Comparison of ENCODE assay signal across 8 cellular contexts in the genomic region with DNA sequence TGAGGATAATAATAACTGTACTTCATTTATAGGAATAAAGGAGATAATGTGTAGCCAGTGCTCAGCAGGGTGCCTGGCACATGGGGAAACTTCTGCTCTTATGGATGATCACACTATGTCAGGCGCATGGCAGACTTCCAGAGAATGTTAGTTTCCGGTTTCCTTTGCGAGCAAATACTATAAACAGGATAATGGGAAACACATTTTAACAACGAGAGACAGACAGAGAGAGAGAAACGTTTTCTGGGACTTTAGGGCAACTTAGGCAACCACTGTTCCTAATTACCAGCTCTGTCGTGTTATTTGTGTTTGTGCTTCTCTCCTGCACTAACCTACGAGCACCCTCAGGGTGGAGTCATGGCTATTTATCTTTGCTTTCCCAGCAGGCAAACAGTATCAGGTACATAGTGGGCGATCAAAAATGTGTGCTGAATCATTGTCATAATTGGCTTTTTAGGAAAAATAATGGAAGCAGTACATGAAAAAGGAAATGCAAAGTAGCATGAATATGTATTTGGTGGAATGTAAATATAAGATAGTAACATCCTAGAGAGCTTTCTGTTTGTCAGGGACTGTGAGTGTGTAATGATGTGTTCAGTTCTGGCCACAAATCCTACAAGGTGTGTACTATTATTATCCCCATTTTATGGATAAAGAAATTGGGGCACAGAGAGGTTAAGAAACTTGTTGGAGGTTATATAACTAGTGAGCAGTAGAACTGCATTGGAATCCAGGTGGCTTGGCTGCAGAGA. TPM values are rescaled to one million over a fixed set of nuclear protein-coding genes. Genes with fewer than 3 reads are reported as not detected.
DNase-seq lines count a peak whose midpoint lies in the region; ATAC-seq and TF ChIP-seq lines count a peak whose summit lies in the region.

No MANE protein-coding gene starts in this region.

- H3K9me3 Mint-ChIP-seq in CD14-positive monocyte = peaks cover 0 to 3% (median 0%) of the 10 kb centered on the region in 7 donors

- H3K4me1 Mint-ChIP-seq in CD14-positive monocyte = no peaks in the 10 kb centered on the region

- TF ChIP-seq CTCF in astrocyte of the cerebellum (IDR thresholded peaks at IDR 0.05; ENCODE audit: low read depth, low read length, missing control alignments) = no peak
- TF ChIP-seq CTCF in right lobe of liver (IDR thresholded peaks at IDR 0.05) = no peak
- no peak for TF ChIP-seq CTCF in ascending aorta (IDR thresholded peaks at IDR 0.05)
- no peak for TF ChIP-seq CTCF in CD14-positive monocyte (IDR thresholded peaks at IDR 0.05)

- no peak overlapping the region for H3K27ac Mint-ChIP-seq in CD14-positive monocyte

- DNase-seq in COLO829 (ENCODE audit: low spot score) (peak; percentile 40), NCI-H1417 treated with DMSO at 0.1 percent for 48 hours (lab: John Stamatoyannopoulos, UW) (peak; percentile 37), astrocyte of the cerebellum (ENCODE audit: low read depth) (peak; percentile 67), right lobe of liver (no peak), ascending aorta (ENCODE audit: low spot score in 2 of 2) (no peak), NOMO-1 treated with DMSO at 0.1 percent for 48 hours (lab: John Stamatoyannopoulos, UW; ENCODE audit: unreplicated experiment) (no peak), CD14-positive monocyte (ENCODE audit: low spot score) (no peak)

- H3K36me3 ChIP-seq in right lobe of liver (no peaks in the 10 kb centered on the region), ascending aorta (no peaks in the 10 kb centered on the region)

- intact Hi-C loops in right lobe of liver (cut with DNase I) = no loop called here
- intact Hi-C loops in ascending aorta (cut with DNase I) = no loop called here
- intact Hi-C loops in CD14-positive monocyte (cut with micrococcal nuclease) = no loop called here

- H3K27me3 ChIP-seq in right lobe of liver = no peaks in the 10 kb centered on the region
- no peaks in the 10 kb centered on the region for H3K27me3 ChIP-seq in ascending aorta

- H3K27ac ChIP-seq in right lobe of liver (peak overlapping the region; percentile 2 to 42 (median 14)), ascending aorta (no peak overlapping the region)

- no peak overlapping the region for H3K4me3 ChIP-seq in astrocyte of the cerebellum (ENCODE audit: low read depth, low read length)
- H3K4me3 ChIP-seq in right lobe of liver = no peak overlapping the region
- no peak overlapping the region for H3K4me3 ChIP-seq in ascending aorta

- ATAC-seq in right lobe of liver (peak; percentile 27 to 65 (median 51)), HG03159 (IDR thresholded peaks at IDR 0.05; ENCODE audit: unreplicated experiment) (no peak)

- H3K4me1 ChIP-seq in right lobe of liver (peaks cover 0 to 33% (median 2%) of the 10 kb centered on the region in 4 donors), ascending aorta (peaks cover 2 to 9% of the 10 kb centered on the region in 2 donors)

- H3K27me3 Mint-ChIP-seq in CD14-positive monocyte (ENCODE audit: low read depth in 3 of 3) = peaks cover 0 to 3% (median 0%) of the 10 kb centered on the region in 3 donors

- no peaks in the 10 kb centered on the region for H3K36me3 Mint-ChIP-seq in CD14-positive monocyte

- no peak overlapping the region for H3K4me3 Mint-ChIP-seq in CD14-positive monocyte

- 29% methylated on average over 8 of the region's 8 CpGs for WGBS in right lobe of liver (ENCODE audit: insufficient coverage, low coverage, low lambda C conversion rate, missing lambda C conversion rate)

- in situ Hi-C loops in astrocyte of the cerebellum (cut with HindIII; ENCODE audit: low sequenced_read_pairs) = no loop called here

- no peaks in the 10 kb centered on the region for H3K9me3 ChIP-seq in right lobe of liver
- no peaks in the 10 kb centered on the region for H3K9me3 ChIP-seq in ascending aorta

- TF ChIP-seq POLR2A in right lobe of liver (IDR thresholded peaks at IDR 0.05) = no peak

RNA-seq across cellular contexts. Expression of gene IGFBP2, which starts 36.8 kb away (rescaled TPM):
- total RNA-seq in right lobe of liver = 1,000 to 10,000 TPM in 2 of 6 experiments, 100 to 1,000 TPM in 4; 276 to 1,091 (median 406) TPM
- total RNA-seq in ascending aorta = 1,691 TPM
- not detected for polyA plus RNA-seq in CD14-positive monocyte

Comparison
In these comparisons a context has a peak if more than half of its experiments do, and no peak if none do; other contexts are left out.
1. DNase-seq: peak in COLO829 (single experiment), NCI-H1417 treated with DMSO at 0.1 percent for 48 hours (single experiment) and astrocyte of the cerebellum (single experiment); none in right lobe of liver (0 of 3), ascending aorta (0 of 2), NOMO-1 treated with DMSO at 0.1 percent for 48 hours (single experiment) and CD14-positive monocyte (single experiment).
2. H3K27ac ChIP-seq: peak in right lobe of liver (3 of 3); none in ascending aorta (0 of 2).